Comparison of ENCODE assay signal across 30 cellular contexts in the genomic region with DNA sequence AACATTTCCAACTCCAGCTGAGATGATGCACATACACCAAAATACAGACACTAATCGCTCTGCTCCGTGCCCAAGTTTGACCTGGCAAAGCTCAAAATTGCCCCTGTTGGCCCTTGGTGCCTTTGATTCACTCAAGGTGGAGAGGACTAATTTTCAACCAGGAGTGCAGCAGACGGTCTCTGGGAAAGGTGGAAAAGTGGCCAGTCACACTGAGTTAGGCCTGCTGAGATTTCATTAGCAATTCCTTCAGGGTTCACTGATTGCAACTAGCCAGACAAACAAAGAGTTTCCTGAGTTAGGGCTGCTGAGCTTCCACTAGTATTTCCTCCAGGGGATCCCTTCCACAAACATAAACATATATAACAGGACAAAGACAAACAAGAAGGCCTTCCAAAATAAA. TPM values are rescaled to one million over a fixed set of nuclear protein-coding genes. Genes with fewer than 3 reads are reported as not detected.
A peak's percentile ranks its signal among the peaks of the same experiment; 100 is the strongest.
DNase-seq lines count a peak whose midpoint lies in the region; ATAC-seq and TF ChIP-seq lines count a peak whose summit lies in the region.
"Had no signal": no experiment of that assay in that cellular context is flagged by ENCODE, and none has a peak within 500 bp of the region (broad histone marks: within the 10 kb centered on the region; RNA-seq: fewer than 3 reads in every experiment).

No MANE protein-coding gene starts in this region.

- H4K8ac ChIP-seq in neuronal stem cell (ENCODE audit: low read depth, low read length) = no peak overlapping the region

- H3K14ac ChIP-seq in neuronal stem cell (ENCODE audit: low read length) = no peak overlapping the region

- H3K27me3 ChIP-seq in HUES64 (ENCODE audit: insufficient read depth, low read length) (no peaks in the 10 kb centered on the region), endodermal cell (ENCODE audit: control insufficient read depth, insufficient read depth, low read length, poor library complexity, severe bottlenecking) (no peaks in the 10 kb centered on the region), iPS-20b (ENCODE audit: insufficient read depth, low read length) (no peaks in the 10 kb centered on the region), neuronal stem cell (ENCODE audit: control insufficient read depth in 3 of 3, insufficient read depth in 3 of 3, low read depth in 1 of 3, low read length in 3 of 3) (no peaks in the 10 kb centered on the region)
- H3K27me3 ChIP-seq: MG63 had no signal

- no peak overlapping the region for H2AK5ac ChIP-seq in neuronal stem cell (ENCODE audit: low read depth, low read length)

- ATAC-seq in SK-N-SH treated with all-trans-retinoic acid at 6 μM for 48 hours = no peak
- no peak for ATAC-seq in stimulated activated naive CD8-positive, alpha-beta T cell treated with anti-CD3 and anti-CD28 coated beads, Interleukin-15, Interleukin-2, amounts not matched to agents 100 U/mL and 50 U/mL, for 24 hours
- ATAC-seq: CD8-positive, alpha-beta T cell; Panc1 had no signal

- no peak for TF ChIP-seq CTCF in endodermal cell (conservative IDR thresholded peaks at IDR 0.05)

- H3K27ac ChIP-seq in HUES64 (ENCODE audit: low read depth, low read length) (peak overlapping the region; percentile 44; the same call in 1 of the 2 replicates), endodermal cell (ENCODE audit: low read depth, low read length) (no peak overlapping the region), iPS-20b (ENCODE audit: low read length) (peak overlapping the region; percentile 48), neuronal stem cell (replicated peaks; ENCODE audit: low read length) (no peak overlapping the region)
- H3K27ac ChIP-seq: RWPE1 had no signal

- no peak overlapping the region for H3K4me3 Mint-ChIP-seq in endodermal cell
- H3K4me3 Mint-ChIP-seq: CD8-positive, alpha-beta T cell had no signal

- H3K36me3 ChIP-seq in HUES64 (ENCODE audit: insufficient read depth, low read length) (no peaks in the 10 kb centered on the region), endodermal cell (ENCODE audit: control insufficient read depth, insufficient read depth, low read length) (no peaks in the 10 kb centered on the region), iPS-20b (ENCODE audit: insufficient read depth, low read depth, low read length) (no peaks in the 10 kb centered on the region), neuronal stem cell (replicated peaks in 1 of 2; ENCODE audit: control insufficient read depth in 2 of 2, insufficient read depth in 2 of 2, low read length in 2 of 2) (no peaks in the 10 kb centered on the region)
- H3K36me3 ChIP-seq: MG63 had no signal

- H2AFZ ChIP-seq in neuronal stem cell (ENCODE audit: low read length) = no peak overlapping the region

- WGBS in HUES64 = 50% methylated on average over 3 of the region's 3 CpGs
- 73 to 78% methylated on average over 1 to 3 of the region's 3 CpGs for WGBS in endodermal cell (ENCODE audit: insufficient coverage in 1 of 2, insufficient read length in 1 of 2), 2 experiments
- no CpG with 5 or more reads among the region's 3 CpGs for WGBS in neuronal stem cell (ENCODE audit: extremely low coverage in 2 of 2, insufficient read length in 2 of 2, insufficient replicate concordance in 1 of 2), 2 donors

- H3K9ac ChIP-seq in HUES64 (ENCODE audit: low read depth, low read length) = no peak overlapping the region
- no peak overlapping the region for H3K9ac ChIP-seq in endodermal cell (ENCODE audit: extremely low read depth, low read length, poor library complexity, severe bottlenecking)
- peak overlapping the region; percentile 12; the same call in 1 of the 2 replicates for H3K9ac ChIP-seq in iPS-20b (ENCODE audit: low read depth, low read length)
- H3K9ac ChIP-seq in neuronal stem cell (ENCODE audit: low read depth, low read length, poor library complexity) = no peak overlapping the region

- H4K91ac ChIP-seq in neuronal stem cell (ENCODE audit: low read depth, low read length, poor library complexity) = no peak overlapping the region

- H3K4me2 ChIP-seq in neuronal stem cell (ENCODE audit: insufficient read depth, low read length, poor library complexity, severe bottlenecking) = no peak overlapping the region

- H2BK5ac ChIP-seq in neuronal stem cell (ENCODE audit: low read length) = no peak overlapping the region

- H2BK120ac ChIP-seq in neuronal stem cell (ENCODE audit: low read depth, low read length) = no peak overlapping the region

- no peak overlapping the region for H3K23ac ChIP-seq in neuronal stem cell (ENCODE audit: low read depth, low read length, poor library complexity)

- H3K27ac Mint-ChIP-seq in endodermal cell = peak overlapping the region; percentile 67
- H3K27ac Mint-ChIP-seq: CD8-positive, alpha-beta T cell had no signal

- H3K79me1 ChIP-seq in neuronal stem cell (ENCODE audit: low read depth, low read length) = no peaks in the 10 kb centered on the region

- DNase-seq in endodermal cell = peak; percentile 41
- DNase-seq in NCI-H2029 (lab: John Stamatoyannopoulos, UW) = no peak
- no peak for DNase-seq in stimulated activated naive CD8-positive, alpha-beta T cell treated with anti-CD3 and anti-CD28 coated beads, Interleukin-15, Interleukin-2, amounts not matched to agents 100 U/mL and 50 U/mL, for 24 hours
- DNase-seq in neuronal stem cell (ENCODE audit: low spot score) = no peak
- DNase-seq: C1 segment of cervical spinal cord; Caco-2; CD8-positive, alpha-beta T cell; DMS79; EL; GF-D8; IMR-90; KG1; MG63; NCI-H1092; NCI-H1417 treated with DMSO at 0.1 percent for 48 hours; NCI-H1694 treated with DMSO at 0.1 percent for 48 hours; NCI-H2081 treated with DMSO at 0.1 percent for 48 hours; NCI-H2171; NCI-H226; NCI-H510A; NCI-H69; SHP77 had no signal

- H3K4me1 ChIP-seq in HUES64 (ENCODE audit: insufficient read depth, low read length) = peaks cover 6% of the 10 kb centered on the region
- no peaks in the 10 kb centered on the region for H3K4me1 ChIP-seq in endodermal cell (ENCODE audit: control insufficient read depth, insufficient read depth, low read length)
- H3K4me1 ChIP-seq in iPS-20b (ENCODE audit: insufficient read depth, low read length) = peaks cover 14% of the 10 kb centered on the region
- no peaks in the 10 kb centered on the region for H3K4me1 ChIP-seq in neuronal stem cell (ENCODE audit: control insufficient read depth in 2 of 2, insufficient read depth in 1 of 2, low read depth in 1 of 2, low read length in 2 of 2)
- H3K4me1 ChIP-seq: Caco-2 had no signal

- H2BK15ac ChIP-seq in neuronal stem cell (ENCODE audit: low read length) = no peak overlapping the region

- peaks cover 13% of the 10 kb centered on the region for H3K4me1 Mint-ChIP-seq in endodermal cell

- H3K9me3 ChIP-seq in HUES64 (ENCODE audit: insufficient read depth, low read depth, low read length) = no peaks in the 10 kb centered on the region
- H3K9me3 ChIP-seq in endodermal cell (ENCODE audit: control insufficient read depth, low read length) = peaks cover 8% of the 10 kb centered on the region
- 0 out of 2 replicates have a peak, but pooled peaks cover 3% of the 10 kb centered on the region for H3K9me3 ChIP-seq in iPS-20b (ENCODE audit: insufficient read depth, low read depth, low read length)
- H3K9me3 ChIP-seq in neuronal stem cell (replicated peaks in 1 of 2; ENCODE audit: control insufficient read depth in 2 of 2, insufficient read depth in 1 of 2, low read depth in 1 of 2, low read length in 2 of 2) = peaks cover 1 to 5% of the 10 kb centered on the region in 2 donors
- H3K9me3 ChIP-seq: Caco-2, MG63 had no signal

- H3K4me3 ChIP-seq in HUES64 (ENCODE audit: low read length) (no peak overlapping the region), endodermal cell (ENCODE audit: low read length) (no peak overlapping the region), iPS-20b (ENCODE audit: low read length) (peak overlapping the region; percentile 39; the same call in 1 of the 2 replicates), neuronal stem cell (ENCODE audit: low read length in 2 of 2) (no peak overlapping the region)
- H3K4me3 ChIP-seq: MG63 had no signal

- no peak overlapping the region for H2BK12ac ChIP-seq in neuronal stem cell (ENCODE audit: low read length)

- peaks cover 3% of the 10 kb centered on the region for H3K36me3 Mint-ChIP-seq in endodermal cell (ENCODE audit: low read depth)
- H3K36me3 Mint-ChIP-seq: CD8-positive, alpha-beta T cell had no signal

- H3K4ac ChIP-seq in neuronal stem cell (ENCODE audit: low read length) = no peak overlapping the region

- H3K9me3 Mint-ChIP-seq in endodermal cell = peaks cover 24% of the 10 kb centered on the region

- no peak overlapping the region for H3K18ac ChIP-seq in neuronal stem cell (ENCODE audit: low read length)

- no peaks in the 10 kb centered on the region for H3K27me3 Mint-ChIP-seq in endodermal cell (ENCODE audit: insufficient read depth)

TF ChIP-seq in SK-N-SH treated with all-trans-retinoic acid at 6 μM for 48 hours, 23 proteins besides CTCF, POLR2A, EP300 and RAD21 (continues in another document):
- TF ChIP-seq PPARA (CRISPR knock-in tag; IDR thresholded peaks at IDR 0.05; ENCODE audit: borderline replicate concordance) (no peak), ZFP30 (CRISPR knock-in tag; IDR thresholded peaks at IDR 0.05) (no peak), TCF4 (CRISPR knock-in tag; IDR thresholded peaks at IDR 0.05; ENCODE audit: borderline replicate concordance) (no peak), BACH2 (CRISPR knock-in tag; IDR thresholded peaks at IDR 0.05; ENCODE audit: borderline replicate concordance) (no peak), ARNTL (CRISPR knock-in tag; IDR thresholded peaks at IDR 0.05; ENCODE audit: borderline replicate concordance, low read depth) (no peak), GLIS3 (CRISPR knock-in tag; IDR thresholded peaks at IDR 0.05) (no peak), TOX (CRISPR knock-in tag; IDR thresholded peaks at IDR 0.05; ENCODE audit: borderline replicate concordance) (no peak)
- TF ChIP-seq, protein P1, sequence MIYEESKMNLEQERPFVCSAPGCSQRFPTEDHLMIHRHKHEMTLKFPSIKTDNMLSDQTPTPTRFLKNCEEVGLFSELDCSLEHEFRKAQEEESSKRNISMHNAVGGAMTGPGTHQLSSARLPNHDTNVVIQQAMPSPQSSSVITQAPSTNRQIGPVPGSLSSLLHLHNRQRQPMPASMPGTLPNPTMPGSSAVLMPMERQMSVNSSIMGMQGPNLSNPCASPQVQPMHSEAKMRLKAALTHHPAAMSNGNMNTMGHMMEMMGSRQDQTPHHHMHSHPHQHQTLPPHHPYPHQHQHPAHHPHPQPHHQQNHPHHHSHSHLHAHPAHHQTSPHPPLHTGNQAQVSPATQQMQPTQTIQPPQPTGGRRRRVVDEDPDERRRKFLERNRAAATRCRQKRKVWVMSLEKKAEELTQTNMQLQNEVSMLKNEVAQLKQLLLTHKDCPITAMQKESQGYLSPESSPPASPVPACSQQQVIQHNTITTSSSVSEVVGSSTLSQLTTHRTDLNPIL (CRISPR knock-in tag; IDR thresholded peaks at IDR 0.05; ENCODE audit: low read depth) = no peak

RNA-seq across cellular contexts. Expression of a gene that starts 28.7 kb away (rescaled TPM):
- 4.3 TPM for polyA plus RNA-seq in HUES64 (2013, experiment 1 of 2)
- 4.5 TPM for polyA plus RNA-seq in HUES64 (2013, experiment 2 of 2)
- 1 to 10 TPM; 1.1 to 6.7 TPM for total RNA-seq in endodermal cell
- polyA plus RNA-seq in endodermal cell (2013, experiment 1 of 2) = 1.6 TPM
- polyA plus RNA-seq in endodermal cell (2013, experiment 2 of 2) = 1.4 TPM
- 0.64 TPM for polyA plus RNA-seq in neuronal stem cell (2013, experiment 1 of 2)
- 0.30 TPM for polyA plus RNA-seq in neuronal stem cell (2013, experiment 2 of 2)
- total RNA-seq: A673; Caco-2; CD8-positive, alpha-beta T cell; HT1080; IMR-90; OCI-LY7 had no signal
- polyA plus RNA-seq: IMR-90 had no signal

Comparison
In these comparisons a context has a peak if more than half of its experiments do, and no peak if none do; other contexts are left out.
1. H3K27ac ChIP-seq: peak in HUES64 (single experiment) and iPS-20b (single experiment); none in endodermal cell (single experiment) and neuronal stem cell (single experiment).